In the genomic region with DNA sequence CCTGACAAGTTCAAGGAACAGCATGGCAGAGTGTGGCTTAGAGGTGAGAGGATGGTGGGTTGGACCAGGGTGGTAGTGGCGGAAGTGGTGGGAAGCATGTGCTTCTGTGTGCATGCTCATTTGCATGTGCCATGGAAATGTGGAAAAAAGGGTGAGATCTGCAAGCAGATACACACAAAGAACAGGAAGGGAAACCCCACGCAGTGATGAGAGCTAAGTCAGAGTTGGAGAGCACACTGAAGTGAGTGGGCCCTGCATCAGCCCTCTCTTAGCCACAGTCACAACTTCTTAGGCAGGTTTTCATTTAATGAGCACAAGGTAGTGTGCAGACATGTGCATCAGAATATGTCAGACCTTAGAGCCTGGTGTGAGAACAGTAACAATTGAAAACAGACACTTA, we compare ENCODE assay signal across 9 cellular contexts.
"Had no signal": no experiment of that assay in that cellular context is flagged by ENCODE, and none has a peak within 500 bp of the region (broad histone marks: within the 10 kb centered on the region; RNA-seq: fewer than 3 reads in every experiment).

No MANE protein-coding gene starts in this region.

- H3K27me3 ChIP-seq: foreskin keratinocyte, pancreas had no signal

- H3K4me3 ChIP-seq: coronary artery, pancreas had no signal

- H3K27ac ChIP-seq: coronary artery, foreskin keratinocyte, pancreas had no signal

- ATAC-seq: activated T-helper 17 cell treated with anti-CD3 and anti-CD28 coated beads, Interleukin-2, amount 50 U/mL, for 72 hours; foreskin keratinocyte; left colon; pancreas had no signal

- H3K36me3 ChIP-seq: pancreas had no signal

- FAIRE-seq: endothelial cell of umbilical vein, pancreas had no signal

- H3K4me1 ChIP-seq: foreskin keratinocyte, pancreas had no signal

- H3K9me3 ChIP-seq: pancreas had no signal

- DNase-seq: activated naive CD4-positive, alpha-beta T cell treated with anti-CD3 and anti-CD28 coated beads, Interleukin-2, amount 10 ng/mL, durations not matched to agents 7 days and 5 days; effector CD4-positive, alpha-beta T cell; foreskin keratinocyte; left colon; naive B cell; pancreas had no signal
